In the genomic region with DNA sequence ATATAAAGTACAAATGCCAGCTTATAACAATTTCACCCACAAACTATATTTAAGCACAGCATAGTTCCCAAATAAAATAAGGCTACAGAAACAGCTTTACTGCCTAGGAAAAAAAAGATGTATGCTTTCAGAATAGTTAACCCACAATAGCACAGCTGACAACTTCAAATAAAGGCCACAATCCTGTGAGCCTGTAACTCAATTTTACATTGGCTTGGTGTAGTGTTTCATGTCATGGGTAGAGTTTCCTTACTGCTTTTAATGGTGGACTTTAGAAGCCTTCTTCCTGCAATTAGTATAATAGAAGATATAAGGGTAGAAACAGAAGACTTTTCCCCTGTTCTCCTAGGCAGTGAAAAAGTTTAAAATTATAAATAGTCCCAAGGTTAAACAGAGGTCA, we compare ENCODE assay signal across 30 cellular contexts.
"Had no signal": no experiment of that assay in that cellular context is flagged by ENCODE, and none has a peak within 500 bp of the region (broad histone marks: within the 10 kb centered on the region; RNA-seq: fewer than 3 reads in every experiment).

No MANE protein-coding gene starts in this region.

- H3K27ac Mint-ChIP-seq: activated CD4-positive, alpha-beta memory T cell treated with anti-CD3 and anti-CD28 coated beads, Interleukin-2, amount 10 ng/mL, durations not matched to agents 7 days and 5 days; activated CD8-positive, alpha-beta memory T cell treated with anti-CD3 and anti-CD28 coated beads, Interleukin-2, amount 10 ng/mL, durations not matched to agents 7 days and 5 days; activated naive CD8-positive, alpha-beta T cell treated with anti-CD3 and anti-CD28 coated beads for 36 hours had no signal

- H3K4me1 Mint-ChIP-seq: activated naive CD8-positive, alpha-beta T cell treated with anti-CD3 and anti-CD28 coated beads for 36 hours had no signal

- H3K36me3 Mint-ChIP-seq: activated CD8-positive, alpha-beta memory T cell treated with anti-CD3 and anti-CD28 coated beads, Interleukin-2, amount 10 ng/mL, durations not matched to agents 7 days and 5 days; activated naive CD8-positive, alpha-beta T cell treated with anti-CD3 and anti-CD28 coated beads for 36 hours had no signal

- H3K9me3 Mint-ChIP-seq: activated CD4-positive, alpha-beta memory T cell treated with anti-CD3 and anti-CD28 coated beads, Interleukin-2, amount 10 ng/mL, durations not matched to agents 7 days and 5 days; activated naive CD8-positive, alpha-beta T cell treated with anti-CD3 and anti-CD28 coated beads for 36 hours had no signal

- DNase-seq: activated CD4-positive, alpha-beta memory T cell treated with anti-CD3 and anti-CD28 coated beads, Interleukin-2, amount 10 ng/mL, durations not matched to agents 7 days and 5 days; activated CD4-positive, alpha-beta T cell treated with anti-CD3 and anti-CD28 coated beads for 1 hour; activated CD4-positive, alpha-beta T cell treated with anti-CD3 and anti-CD28 coated beads for 48 hours; activated CD4-positive, CD25-positive, alpha-beta regulatory T cell; activated CD8-positive, alpha-beta memory T cell treated with anti-CD3 and anti-CD28 coated beads for 24 hours; activated CD8-positive, alpha-beta memory T cell treated with anti-CD3 and anti-CD28 coated beads, Interleukin-2, amount 10 ng/mL, durations not matched to agents 7 days and 5 days; activated CD8-positive, alpha-beta memory T cell treated with anti-CD3 and anti-CD28 coated beads, Interleukin-2, amount 50 U/mL, for 48 hours; activated effector memory CD4-positive, alpha-beta T cell treated with Interleukin-2 at 50 U/mL for 16 hours; activated naive CD4-positive, alpha-beta T cell treated with anti-CD3 and anti-CD28 coated beads, Interleukin-2, amount 50 U/mL, for 16 hours; activated naive CD8-positive, alpha-beta T cell treated with anti-CD3 and anti-CD28 coated beads for 36 hours; activated T-cell treated with anti-CD3 and anti-CD28 coated beads, Interleukin-2, amount 50 U/mL, for 48 hours; amniotic stem cell; aorta; brain microvascular endothelial cell; central memory CD4-positive, alpha-beta T cell; NCI-H1105 treated with DMSO at 0.1 percent for 48 hours; NCI-H1436; NCI-H1694; NCI-H2029; NCI-H2227 treated with DMSO at 0.1 percent for 48 hours; NCI-H446; NCI-H524 treated with DMSO at 0.1 percent for 48 hours; NCI-H748 treated with DMSO at 0.1 percent for 48 hours; NK-92 treated with Interleukin-12 subunit alpha and Interleukin-12 subunit beta, amount 100 ng/mL, for 24 hours; PC-3; Peyer's patch; RPMI8226; SHP77 treated with DMSO at 0.1 percent for 48 hours; T1000; WERI-Rb-1 had no signal

- ATAC-seq: activated CD8-positive, alpha-beta memory T cell treated with anti-CD3 and anti-CD28 coated beads, Interleukin-2, amount 10 ng/mL, durations not matched to agents 7 days and 5 days; PC-3 had no signal

- H3K4me3 Mint-ChIP-seq: activated CD4-positive, alpha-beta memory T cell treated with anti-CD3 and anti-CD28 coated beads, Interleukin-2, amount 10 ng/mL, durations not matched to agents 7 days and 5 days; activated CD8-positive, alpha-beta memory T cell treated with anti-CD3 and anti-CD28 coated beads, Interleukin-2, amount 10 ng/mL, durations not matched to agents 7 days and 5 days; activated naive CD8-positive, alpha-beta T cell treated with anti-CD3 and anti-CD28 coated beads for 36 hours had no signal
